In the genomic region with DNA sequence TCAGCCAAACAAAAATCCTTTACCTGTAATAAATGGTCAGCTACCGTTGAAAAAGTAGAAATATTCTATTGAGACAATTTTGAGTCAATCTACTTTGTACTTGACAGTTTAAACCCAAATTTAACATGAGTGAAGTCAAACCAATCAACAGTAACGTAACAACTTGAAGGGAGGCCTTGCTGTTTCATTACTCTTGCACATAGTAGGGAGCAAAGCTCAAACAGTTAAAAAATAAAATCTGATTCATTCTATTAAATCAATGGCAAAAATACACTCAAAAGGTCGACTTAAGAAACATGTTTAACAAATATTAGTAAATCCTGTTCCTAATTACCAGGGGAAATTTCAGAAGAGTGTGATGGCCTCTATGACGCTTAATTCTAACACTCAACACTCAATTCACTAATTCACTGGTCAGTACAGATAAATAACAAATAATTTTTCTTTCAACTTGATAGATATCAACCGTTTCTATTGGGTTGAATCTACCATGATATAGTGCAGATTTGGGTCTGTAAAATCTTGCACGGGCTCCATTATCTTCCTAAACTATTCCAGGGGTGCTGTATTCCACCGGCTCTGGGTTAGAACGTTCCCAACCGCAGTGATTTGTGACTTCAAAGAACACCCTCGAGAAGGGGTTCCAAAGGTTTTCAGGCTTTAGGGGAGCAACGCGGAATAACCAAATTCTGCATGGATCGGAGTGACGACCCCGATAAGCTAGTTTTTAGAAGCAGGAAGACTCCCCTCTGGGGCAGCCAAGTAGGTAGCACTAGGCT, we compare ENCODE assay signal across 8 cellular contexts. TPM values are rescaled to one million over a fixed set of nuclear protein-coding genes. Genes with fewer than 3 reads are reported as not detected.
DNase-seq lines count a peak whose midpoint lies in the region; ATAC-seq and TF ChIP-seq lines count a peak whose summit lies in the region.

No MANE protein-coding gene starts in this region.

- peak overlapping the region; percentile 95 for H3K4me2 ChIP-seq in OCI-LY7 (ENCODE audit: low read length)

- H3K79me2 ChIP-seq in OCI-LY7 (ENCODE audit: insufficient read depth, low read depth, low read length), result peaks cover 48% of the 10 kb centered on the region

- no peaks in the 10 kb centered on the region for H3K9me3 ChIP-seq in CD8-positive, alpha-beta T cell (ENCODE audit: low read length)
- H3K9me3 ChIP-seq in OCI-LY7 (ENCODE audit: low read length), result no peaks in the 10 kb centered on the region

- no peaks in the 10 kb centered on the region for H3K9me2 ChIP-seq in OCI-LY7 (ENCODE audit: insufficient read depth, low read length)

- H3K9me3 Mint-ChIP-seq in CD8-positive, alpha-beta T cell, result no peaks in the 10 kb centered on the region
- H3K9me3 Mint-ChIP-seq in osteocyte (ENCODE audit: unreplicated experiment), result no peaks in the 10 kb centered on the region

- H3K4me3 ChIP-seq in CD8-positive, alpha-beta T cell (ENCODE audit: low read depth, low read length), result peak overlapping the region; percentile 85
- peak overlapping the region; percentile 72 for H3K4me3 ChIP-seq in OCI-LY7 (ENCODE audit: low read depth, low read length, poor library complexity, severe bottlenecking)
- peak overlapping the region; percentile 93 for H3K4me3 ChIP-seq in epithelial cell of esophagus (ENCODE audit: low read length)

- H3K27ac ChIP-seq in CD8-positive, alpha-beta T cell (ENCODE audit: low read depth, low read length), result peak overlapping the region; percentile 75
- peak overlapping the region; percentile 81 for H3K27ac ChIP-seq in OCI-LY7 (ENCODE audit: low read depth, low read length, poor library complexity, severe bottlenecking)

- H2AFZ ChIP-seq in OCI-LY7 (ENCODE audit: low read length), result peak overlapping the region; percentile 57

- no peak for DNase-seq in CD8-positive, alpha-beta T cell
- DNase-seq in OCI-LY7 (ENCODE audit: low spot score) (no peak), epithelial cell of esophagus (ENCODE audit: low read depth) (no peak), osteocyte (ENCODE audit: extremely low spot score, unreplicated experiment) (no peak), SKM-1 (lab: John Stamatoyannopoulos, UW; ENCODE audit: unreplicated experiment) (no peak), DMS53 treated with DMSO at 0.1 percent for 48 hours (lab: John Stamatoyannopoulos, UW; ENCODE audit: unreplicated experiment) (no peak)
- no peak for DNase-seq in NK-92 treated with Interleukin-12 subunit alpha and Interleukin-12 subunit beta, amount 100 ng/mL, for 24 hours (lab: John Stamatoyannopoulos, UW)

- H3K4me1 Mint-ChIP-seq in CD8-positive, alpha-beta T cell (ENCODE audit: low read depth), result peaks cover 53% of the 10 kb centered on the region
- H3K4me1 Mint-ChIP-seq in osteocyte (ENCODE audit: unreplicated experiment), result peaks cover 21% of the 10 kb centered on the region

- no TSS peak for BruUV-seq in OCI-LY7 (replicated peaks; lab: Mats Ljungman, UMichigan)

- no peaks in the 10 kb centered on the region for H3K36me3 ChIP-seq in CD8-positive, alpha-beta T cell (ENCODE audit: insufficient read depth, low read length)
- H3K36me3 ChIP-seq in OCI-LY7 (ENCODE audit: insufficient read depth, low read length), result no peaks in the 10 kb centered on the region; the same call in 1 of the 2 replicates

- ATAC-seq in CD8-positive, alpha-beta T cell, result no peak
- ATAC-seq in GM18498 (IDR thresholded peaks at IDR 0.05; ENCODE audit: unreplicated experiment), result no peak

- CTCF ChIA-PET in CD8-positive, alpha-beta T cell (lab: Charles Lee), result interaction anchor here (0.7 to 1.6 kb wide), 4 partner anchors 10 to 627 kb away, joined by 3 to 4 read pairs (median 3); no protein-coding TSS in a partner anchor
- CTCF ChIA-PET in OCI-LY7 (lab: Charles Lee; ENCODE audit: unreplicated experiment), result interaction anchor here (0.7 to 1.0 kb wide), 3 partner anchors 11 to 602 kb away, joined by 3 read pairs; no protein-coding TSS in a partner anchor

- peaks cover 4% of the 10 kb centered on the region for H3K36me3 Mint-ChIP-seq in CD8-positive, alpha-beta T cell
- H3K36me3 Mint-ChIP-seq in osteocyte (ENCODE audit: unreplicated experiment), result no peaks in the 10 kb centered on the region

- H3K27me3 Mint-ChIP-seq in CD8-positive, alpha-beta T cell (ENCODE audit: low read depth), result no peaks in the 10 kb centered on the region
- H3K27me3 Mint-ChIP-seq in osteocyte (ENCODE audit: unreplicated experiment), result peaks cover 16% of the 10 kb centered on the region

- TF ChIP-seq CTCF in CD8-positive, alpha-beta T cell (IDR thresholded peaks at IDR 0.05), result no peak
- TF ChIP-seq CTCF in OCI-LY7 (conservative IDR thresholded peaks at IDR 0.05; ENCODE audit: low read length), result 0 out of 2 replicates have a peak, but pooled peaks have one; percentile 1
- no peak for TF ChIP-seq CTCF in epithelial cell of esophagus (IDR thresholded peaks at IDR 0.05; ENCODE audit: insufficient read depth, low read depth, low read length, missing control alignments)
- TF ChIP-seq CTCF in osteocyte (IDR thresholded peaks at IDR 0.05), result no peak

- peaks cover 44% of the 10 kb centered on the region for H3K4me1 ChIP-seq in CD8-positive, alpha-beta T cell (ENCODE audit: insufficient read depth, low read length)
- H3K4me1 ChIP-seq in OCI-LY7 (ENCODE audit: insufficient read depth, low read length, poor library complexity, severe bottlenecking), result peaks cover 60% of the 10 kb centered on the region

- peak overlapping the region; percentile 90 for H3K4me3 Mint-ChIP-seq in CD8-positive, alpha-beta T cell
- H3K4me3 Mint-ChIP-seq in osteocyte (ENCODE audit: unreplicated experiment), result peak overlapping the region; percentile 79

- H3K27me3 ChIP-seq in CD8-positive, alpha-beta T cell (ENCODE audit: insufficient read depth, low read length), result no peaks in the 10 kb centered on the region

- no peaks in the 10 kb centered on the region for H4K20me1 ChIP-seq in OCI-LY7 (ENCODE audit: insufficient read depth, low read length)

- intact Hi-C loops in CD8-positive, alpha-beta T cell (cut with DNase I, micrococcal nuclease), result loop anchor here (1.0 to 10.0 kb wide), 3 partner anchors 104 to 1667 kb away; a partner anchor contains a TSS
- intact Hi-C loops in OCI-LY7 (cut with micrococcal nuclease; ENCODE audit: unreplicated experiment), result loop anchor here (1.0 to 10.0 kb wide), 5 partner anchors 104 to 1667 kb away; a partner anchor contains a TSS

- POLR2A ChIA-PET in CD8-positive, alpha-beta T cell (lab: Charles Lee), result interaction anchor here (0.7 to 2.1 kb wide), 15 partner anchors 8 to 829 kb away, joined by 3 to 18 read pairs (median 5); a partner anchor contains a TSS
- POLR2A ChIA-PET in OCI-LY7 (lab: Charles Lee), result interaction anchor here (0.6 to 1.0 kb wide), 6 partner anchors 10 to 929 kb away, joined by 3 to 5 read pairs (median 3); no protein-coding TSS in a partner anchor

- peak overlapping the region; percentile 96 for H3K27ac Mint-ChIP-seq in CD8-positive, alpha-beta T cell
- H3K27ac Mint-ChIP-seq in osteocyte (ENCODE audit: unreplicated experiment), result peak overlapping the region; percentile 69

RNA-seq across cellular contexts. Expression of a gene that starts 1.4 kb away (rescaled TPM):
- 10 to 100 TPM; 38.2 to 39.5 TPM for total RNA-seq in CD8-positive, alpha-beta T cell
- total RNA-seq in OCI-LY7 (2014; rRNA removed; shearing (Covaris generic)), result 30.0 and 30.5 TPM in 2 replicates
- 49.8 and 61.7 TPM in 2 replicates for total RNA-seq in OCI-LY7 (2022)
- total RNA-seq in osteocyte, result 19.0 and 21.4 TPM in 2 replicates
